ENCODE assay signal across 11 cellular contexts in genomic region chr2:12554235-12555011, GRCh38.
DNase-seq lines count a peak whose midpoint lies in the region; ATAC-seq and TF ChIP-seq lines count a peak whose summit lies in the region.
"Had no signal": no experiment of that assay in that cellular context is flagged by ENCODE, and none has a peak within 500 bp of the region (broad histone marks: within the 10 kb centered on the region; RNA-seq: fewer than 3 reads in every experiment).

No MANE protein-coding gene starts in this region.

- no peak for TF ChIP-seq POLR2A in heart left ventricle (IDR thresholded peaks at IDR 0.05)
- no peak for TF ChIP-seq POLR2A in ovary (IDR thresholded peaks at IDR 0.05)

- H3K27ac ChIP-seq in heart left ventricle (peak overlapping the region in 7 of 12 donors; percentile 14 to 58 (median 28)), right cardiac atrium (ENCODE audit: low read length) (no peak overlapping the region), KOPT-K1 (ENCODE audit: low read depth, low read length, poor library complexity, severe bottlenecking) (peak overlapping the region; percentile 18), tibial artery (peak overlapping the region; percentile 20 to 29), ovary (peak overlapping the region in 1 of 2 donors; percentile 64)
- H3K27ac ChIP-seq: neutrophil had no signal

- WGBS in heart left ventricle, 4 donors = 86 to 92% (median 89%) methylated on average over 11 of the region's 11 CpGs
- WGBS in right cardiac atrium = 88% methylated on average over 11 of the region's 11 CpGs
- 74 to 78% (median 76%) methylated on average over 11 of the region's 11 CpGs for WGBS in ovary, 3 donors

- H3K27me3 ChIP-seq in heart left ventricle (no peaks in the 10 kb centered on the region), right cardiac atrium (ENCODE audit: control insufficient read depth, insufficient read depth) (no peaks in the 10 kb centered on the region), tibial artery (no peaks in the 10 kb centered on the region), ovary (no peaks in the 10 kb centered on the region)
- H3K27me3 ChIP-seq: neutrophil had no signal

- DNase-seq in heart left ventricle (peak in 1 of 5 donors; percentile 42), right cardiac atrium (no peak), ecto neural progenitor cell (ENCODE audit: low spot score) (peak; percentile 70), tibial artery (no peak), ovary (no peak), cerebellum (ENCODE audit: low spot score) (no peak), GM13977 (ENCODE audit: low spot score) (no peak)
- DNase-seq: KBM-7 had no signal

- no peak for TF ChIP-seq CTCF in heart left ventricle (IDR thresholded peaks at IDR 0.05)
- TF ChIP-seq CTCF in tibial artery (IDR thresholded peaks at IDR 0.05) = no peak
- no peak for TF ChIP-seq CTCF in ovary (IDR thresholded peaks at IDR 0.05)
- TF ChIP-seq CTCF in GM13977 (IDR thresholded peaks at IDR 0.05; ENCODE audit: extremely low read depth, insufficient read depth, missing control alignments) = no peak

- H3K4me1 ChIP-seq in heart left ventricle (peaks cover 0 to 23% (median 10%) of the 10 kb centered on the region in 12 donors), right cardiac atrium (ENCODE audit: control insufficient read depth, insufficient read depth, low read length) (peaks cover 2% of the 10 kb centered on the region), tibial artery (peaks cover 0 to 28% (median 14%) of the 10 kb centered on the region in 4 donors), ovary (ENCODE audit: insufficient read depth) (peaks cover 5% of the 10 kb centered on the region)
- H3K4me1 ChIP-seq: HAP-1 had no signal

- intact Hi-C loops in heart left ventricle (cut with DNase I) = loop anchor here in 3 of 10 donors (10.0 kb wide), 3 partner anchors 140 to 690 kb away; partner anchors contain the start of gene TRIB2 (in 1 of the 3)
- intact Hi-C loops in right cardiac atrium (cut with DNase I) = no loop called here
- intact Hi-C loops in tibial artery (cut with DNase I; ENCODE audit: low total_unique reads) = loop anchor here (5.0 to 10.0 kb wide), 2 partner anchors 163 to 380 kb away; partner anchors contain the start of gene TRIB2
- intact Hi-C loops in ovary (cut with DNase I) = no loop called here

- no peak for TF ChIP-seq EP300 in ovary (IDR thresholded peaks at IDR 0.05)

- H3K4me3 ChIP-seq in heart left ventricle (no peak overlapping the region), right cardiac atrium (ENCODE audit: low read length) (no peak overlapping the region), tibial artery (no peak overlapping the region), ovary (no peak overlapping the region)
- H3K4me3 ChIP-seq: HAP-1 had no signal

- H3K9me3 ChIP-seq in heart left ventricle (no peaks in the 10 kb centered on the region), right cardiac atrium (ENCODE audit: control insufficient read depth, low read length) (no peaks in the 10 kb centered on the region), KOPT-K1 (ENCODE audit: insufficient read depth, low read length, poor library complexity, severe bottlenecking) (no peaks in the 10 kb centered on the region), tibial artery (no peaks in the 10 kb centered on the region), ovary (no peaks in the 10 kb centered on the region)
- H3K9me3 ChIP-seq: HAP-1, neutrophil had no signal

- H3K36me3 ChIP-seq in heart left ventricle (no peaks in the 10 kb centered on the region), KOPT-K1 (ENCODE audit: insufficient read depth, low read length) (no peaks in the 10 kb centered on the region), tibial artery (no peaks in the 10 kb centered on the region), ovary (no peaks in the 10 kb centered on the region)
- H3K36me3 ChIP-seq: HAP-1, neutrophil had no signal

- ATAC-seq in heart left ventricle (no peak), right cardiac atrium (no peak)

- in situ Hi-C loops in GM13977 (cut with MboI; ENCODE audit: low pct_unique_long_range_greater_than_20kb, low sequenced_read_pairs, unreplicated experiment) = no loop called here
